ENCODE assay signal across 8 cellular contexts in the genomic region with DNA sequence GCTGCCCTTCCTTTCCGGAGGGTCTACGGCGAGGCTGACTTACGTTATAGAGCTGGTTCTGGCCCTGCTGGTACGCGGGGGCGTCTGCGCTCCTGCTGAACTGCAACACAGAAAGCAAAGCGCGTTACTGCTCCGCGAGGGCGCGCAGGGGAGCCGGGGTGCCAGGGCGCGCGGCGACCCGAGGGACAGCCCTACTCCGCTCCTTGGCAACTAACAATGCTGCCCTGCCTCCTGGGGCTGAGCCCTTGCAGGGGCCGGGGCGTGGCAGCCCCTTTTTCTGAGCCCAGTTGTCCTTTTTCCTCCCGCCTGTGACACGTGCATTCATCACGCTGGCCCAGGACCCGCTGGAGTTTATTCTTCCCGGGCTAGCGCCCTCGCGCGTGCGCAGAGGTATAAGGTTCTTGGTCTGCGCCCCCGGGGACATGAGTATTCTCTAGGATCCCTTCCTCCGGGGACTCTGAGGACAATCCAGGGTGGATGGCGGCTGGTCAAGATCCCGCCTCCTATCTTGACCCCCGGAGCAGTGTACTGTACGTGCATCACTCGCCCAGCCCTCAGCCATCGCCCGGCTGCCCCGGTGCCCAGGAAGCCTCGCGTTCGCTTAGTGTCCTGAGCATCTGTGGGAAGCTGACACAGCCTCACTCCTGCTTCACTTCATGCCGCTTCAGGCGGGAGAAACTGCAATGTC.
DNase-seq lines count a peak whose midpoint lies in the region; ATAC-seq and TF ChIP-seq lines count a peak whose summit lies in the region.

No MANE protein-coding gene starts in this region.

- CTCF ChIA-PET in CD4-positive, alpha-beta memory T cell (lab: Charles Lee; ENCODE audit: partially characterized antibody) = interaction anchor here (1.0 to 8.7 kb wide), 8 partner anchors 8 to 94 kb away, joined by 3 to 64 read pairs (median 8); a partner anchor contains a TSS

- no peaks in the 10 kb centered on the region for H3K27me3 ChIP-seq in CD4-positive, alpha-beta memory T cell (ENCODE audit: insufficient read depth, low read length)
- H3K27me3 ChIP-seq in Peyer's patch (no peaks in the 10 kb centered on the region), colonic mucosa (no peaks in the 10 kb centered on the region), left lung (peaks cover 0 to 22% of the 10 kb centered on the region in 2 donors)

- ATAC-seq in GM19463 (IDR thresholded peaks at IDR 0.05; ENCODE audit: unreplicated experiment) (peak; percentile 39), left lung (peak; percentile 61), GM18517 (IDR thresholded peaks at IDR 0.05; ENCODE audit: unreplicated experiment) (no peak)
- ATAC-seq in stimulated activated effector memory CD8-positive, alpha-beta T cell treated with anti-CD3 and anti-CD28 coated beads, Interleukin-12 subunit alpha, Interleukin-12 subunit beta, amount 100 ng/mL, for 72 hours = no peak
- ATAC-seq in activated CD4-positive, CD25-positive, alpha-beta regulatory T cell treated with anti-CD3 and anti-CD28 coated beads, Interleukin-2, amount 50 U/mL, for 24 hours = no peak

- TF ChIP-seq POLR2A in Peyer's patch (IDR thresholded peaks at IDR 0.05) = no peak

- intact Hi-C loops in CD4-positive, alpha-beta memory T cell (cut with micrococcal nuclease) = no loop called here
- intact Hi-C loops in colonic mucosa (cut with DNase I) (no loop called here), left lung (cut with DNase I) (no loop called here)

- peaks cover 0 to 6% (median 0%) of the 10 kb centered on the region in 8 donors for H3K9me3 Mint-ChIP-seq in CD4-positive, alpha-beta memory T cell
- no peaks in the 10 kb centered on the region for H3K9me3 Mint-ChIP-seq in stimulated activated effector memory CD8-positive, alpha-beta T cell treated with anti-CD3 and anti-CD28 coated beads, Interleukin-12 subunit alpha, Interleukin-12 subunit beta, amount 100 ng/mL, for 72 hours

- peak overlapping the region; percentile 79 to 94 (median 87) for H3K27ac Mint-ChIP-seq in CD4-positive, alpha-beta memory T cell
- H3K27ac Mint-ChIP-seq in stimulated activated effector memory CD8-positive, alpha-beta T cell treated with anti-CD3 and anti-CD28 coated beads, Interleukin-12 subunit alpha, Interleukin-12 subunit beta, amount 100 ng/mL, for 72 hours = peak overlapping the region; percentile 94

- peak overlapping the region in 1 of 2 donors; percentile 8 for H3K9ac ChIP-seq in colonic mucosa (ENCODE audit: low read depth in 2 of 2, low read length in 2 of 2)

- POLR2A ChIA-PET in CD4-positive, alpha-beta memory T cell (lab: Charles Lee; ENCODE audit: partially characterized antibody) = interaction anchor here (0.7 to 8.4 kb wide), 7 partner anchors 8 to 78 kb away, joined by 3 to 87 read pairs (median 3); a partner anchor contains a TSS

- no peak overlapping the region for H3K4me3 ChIP-seq in CD4-positive, alpha-beta memory T cell (ENCODE audit: low read length in 2 of 2)
- H3K4me3 ChIP-seq in Peyer's patch (peak overlapping the region; percentile 11 to 46 (median 38)), colonic mucosa (peak overlapping the region; percentile 38), left lung (peak overlapping the region; percentile 21 to 40)

- TF ChIP-seq CTCF in Peyer's patch (IDR thresholded peaks at IDR 0.05) = no peak
- no peak for TF ChIP-seq CTCF in colonic mucosa (IDR thresholded peaks at IDR 0.05)
- no peak for TF ChIP-seq CTCF in left lung (IDR thresholded peaks at IDR 0.05)

- no peaks in the 10 kb centered on the region for H3K9me3 ChIP-seq in CD4-positive, alpha-beta memory T cell (ENCODE audit: control insufficient read depth in 1 of 2, low read length in 2 of 2)
- H3K9me3 ChIP-seq in Peyer's patch = no peaks in the 10 kb centered on the region
- no peaks in the 10 kb centered on the region for H3K9me3 ChIP-seq in colonic mucosa
- H3K9me3 ChIP-seq in left lung = no peaks in the 10 kb centered on the region

- peaks cover 76% of the 10 kb centered on the region for H3K36me3 ChIP-seq in CD4-positive, alpha-beta memory T cell (ENCODE audit: insufficient read depth, low read length)
- H3K36me3 ChIP-seq in Peyer's patch = no peaks in the 10 kb centered on the region
- H3K36me3 ChIP-seq in colonic mucosa = no peaks in the 10 kb centered on the region
- H3K36me3 ChIP-seq in left lung = no peaks in the 10 kb centered on the region

- H3K4me3 Mint-ChIP-seq in CD4-positive, alpha-beta memory T cell = peak overlapping the region in 3 of 8 donors; percentile 35 to 74 (median 72)
- H3K4me3 Mint-ChIP-seq in stimulated activated effector memory CD8-positive, alpha-beta T cell treated with anti-CD3 and anti-CD28 coated beads, Interleukin-12 subunit alpha, Interleukin-12 subunit beta, amount 100 ng/mL, for 72 hours = peak overlapping the region; percentile 8

- H3K36me3 Mint-ChIP-seq in CD4-positive, alpha-beta memory T cell = peaks cover 47 to 82% of the 10 kb centered on the region in 2 donors
- H3K36me3 Mint-ChIP-seq in stimulated activated effector memory CD8-positive, alpha-beta T cell treated with anti-CD3 and anti-CD28 coated beads, Interleukin-12 subunit alpha, Interleukin-12 subunit beta, amount 100 ng/mL, for 72 hours = peaks cover 98% of the 10 kb centered on the region

- H3K27ac ChIP-seq in CD4-positive, alpha-beta memory T cell (ENCODE audit: low read depth, low read length) = peak overlapping the region; percentile 43
- H3K27ac ChIP-seq in Peyer's patch = no peak overlapping the region
- no peak overlapping the region for H3K27ac ChIP-seq in colonic mucosa
- no peak overlapping the region for H3K27ac ChIP-seq in left lung

- peaks cover 53 to 90% (median 69%) of the 10 kb centered on the region in 4 donors for H3K4me1 Mint-ChIP-seq in CD4-positive, alpha-beta memory T cell
- H3K4me1 Mint-ChIP-seq in stimulated activated effector memory CD8-positive, alpha-beta T cell treated with anti-CD3 and anti-CD28 coated beads, Interleukin-12 subunit alpha, Interleukin-12 subunit beta, amount 100 ng/mL, for 72 hours = peaks cover 79% of the 10 kb centered on the region

- H3K4me1 ChIP-seq in CD4-positive, alpha-beta memory T cell (ENCODE audit: insufficient read depth, low read length) = peaks cover 84% of the 10 kb centered on the region
- H3K4me1 ChIP-seq in Peyer's patch (peaks cover 0 to 6% (median 3%) of the 10 kb centered on the region in 4 donors), colonic mucosa (peaks cover 3% of the 10 kb centered on the region), left lung (peaks cover 6 to 20% of the 10 kb centered on the region in 2 donors)

- no peaks in the 10 kb centered on the region for H3K27me3 Mint-ChIP-seq in CD4-positive, alpha-beta memory T cell

- DNase-seq in CD4-positive, alpha-beta memory T cell = no peak
- DNase-seq in Peyer's patch = peak in 2 of 3 donors; percentile 43 to 59
- DNase-seq in colonic mucosa = peak; percentile 67
- peak; percentile 44 to 84 for DNase-seq in left lung
- no peak for DNase-seq in stimulated activated effector memory CD8-positive, alpha-beta T cell treated with anti-CD3 and anti-CD28 coated beads, Interleukin-12 subunit alpha, Interleukin-12 subunit beta, amount 100 ng/mL, for 72 hours (ENCODE audit: low spot score in 2 of 2)

Comparison
In these comparisons a context has a peak if more than half of its experiments do, and no peak if none do; other contexts are left out.
1. DNase-seq: peak in Peyer's patch (2 of 3), colonic mucosa (single experiment) and left lung (2 of 2); none in CD4-positive, alpha-beta memory T cell (0 of 5) and stimulated activated effector memory CD8-positive, alpha-beta T cell treated with anti-CD3 and anti-CD28 coated beads, Interleukin-12 subunit alpha, Interleukin-12 subunit beta, amount 100 ng/mL, for 72 hours (0 of 2).
2. H3K4me3 ChIP-seq: peak in Peyer's patch (4 of 4), colonic mucosa (single experiment) and left lung (2 of 2); none in CD4-positive, alpha-beta memory T cell (0 of 2).
3. ATAC-seq: peak in GM19463 (single experiment) and left lung (single experiment); none in stimulated activated effector memory CD8-positive, alpha-beta T cell treated with anti-CD3 and anti-CD28 coated beads, Interleukin-12 subunit alpha, Interleukin-12 subunit beta, amount 100 ng/mL, for 72 hours (single experiment), activated CD4-positive, CD25-positive, alpha-beta regulatory T cell treated with anti-CD3 and anti-CD28 coated beads, Interleukin-2, amount 50 U/mL, for 24 hours (0 of 2) and GM18517 (single experiment).